Comparison of ENCODE assay signal across 8 cellular contexts in genomic region chr15:31708703-31709318, GRCh38.
A peak's percentile ranks its signal among the peaks of the same experiment; 100 is the strongest.
DNase-seq lines count a peak whose midpoint lies in the region; ATAC-seq and TF ChIP-seq lines count a peak whose summit lies in the region.
"Not testable (repeated sequence)": the region's sequence is repeated elsewhere in the genome, so short reads cannot be mapped to it uniquely, and the experiment has no call there.

No MANE protein-coding gene starts in this region.

- intact Hi-C loops in CD4-positive, alpha-beta T cell (cut with DNase I, micrococcal nuclease) = not testable (repeated sequence)

- H3K36me3 Mint-ChIP-seq in CD4-positive, alpha-beta T cell (ENCODE audit: low read depth); effector memory CD8-positive, alpha-beta T cell (ENCODE audit: insufficient read depth): not testable (repeated sequence)

- DNase-seq in CD4-positive, alpha-beta T cell; effector memory CD8-positive, alpha-beta T cell: not testable (repeated sequence)
- DNase-seq in NCI-H526 (lab: John Stamatoyannopoulos, UW) = peak; percentile 35 to 51

- TF ChIP-seq CTCF in CD4-positive, alpha-beta T cell (IDR thresholded peaks at IDR 0.05) = not testable (repeated sequence)

- not testable (repeated sequence) for H3K4me3 Mint-ChIP-seq in CD4-positive, alpha-beta T cell; effector memory CD8-positive, alpha-beta T cell

- H3K27ac Mint-ChIP-seq in CD4-positive, alpha-beta T cell; effector memory CD8-positive, alpha-beta T cell: not testable (repeated sequence)

- peak; percentile 56 for ATAC-seq in CD4-positive, alpha-beta T cell (ENCODE audit: poor library complexity)
- ATAC-seq in GM18868 (IDR thresholded peaks at IDR 0.05; ENCODE audit: unreplicated experiment) (peak; percentile 87), GM19455 (IDR thresholded peaks at IDR 0.05; ENCODE audit: unreplicated experiment) (peak; percentile 67), GM21737 (IDR thresholded peaks at IDR 0.05; ENCODE audit: unreplicated experiment) (peak; percentile 72), HG02938 (IDR thresholded peaks at IDR 0.05; ENCODE audit: unreplicated experiment) (peak; percentile 84), HG03175 (IDR thresholded peaks at IDR 0.05; ENCODE audit: unreplicated experiment) (peak; percentile 74)
- ATAC-seq in effector memory CD8-positive, alpha-beta T cell (replicated peaks) = peak; percentile 68

- POLR2A ChIA-PET in CD4-positive, alpha-beta T cell (lab: Charles Lee) = not testable (repeated sequence)

- not testable (repeated sequence) for H3K9me3 ChIP-seq in CD4-positive, alpha-beta T cell (ENCODE audit: control insufficient read depth, low read length)

- not testable (repeated sequence) for H3K4me1 Mint-ChIP-seq in CD4-positive, alpha-beta T cell (ENCODE audit: low read depth); effector memory CD8-positive, alpha-beta T cell (ENCODE audit: low read depth in 2 of 2)

- CTCF ChIA-PET in CD4-positive, alpha-beta T cell (lab: Charles Lee) = not testable (repeated sequence)

- H3K27me3 ChIP-seq in CD4-positive, alpha-beta T cell (ENCODE audit: control insufficient read depth, insufficient read depth, low read length) = not testable (repeated sequence)

- H3K27me3 Mint-ChIP-seq in CD4-positive, alpha-beta T cell; effector memory CD8-positive, alpha-beta T cell: not testable (repeated sequence)

- H3K9me3 Mint-ChIP-seq in CD4-positive, alpha-beta T cell; effector memory CD8-positive, alpha-beta T cell: not testable (repeated sequence)

- H3K27ac ChIP-seq in CD4-positive, alpha-beta T cell (ENCODE audit: low read depth, low read length) = not testable (repeated sequence)
